ENCODE assay signal across 28 cellular contexts in genomic region chr1:20141001-20141400, GRCh38. TPM values are rescaled to one million over a fixed set of nuclear protein-coding genes. Genes with fewer than 3 reads are reported as not detected.
"Had no signal": no experiment of that assay in that cellular context is flagged by ENCODE, and none has a peak within 500 bp of the region (broad histone marks: within the 10 kb centered on the region; RNA-seq: fewer than 3 reads in every experiment).

No MANE protein-coding gene starts in this region.

- H3K4me3 ChIP-seq: cardiac muscle cell, SK-N-MC had no signal

- ATAC-seq: activated T-cell treated with anti-CD3 and anti-CD28 coated beads, Interleukin-2, amount 50 U/mL, for 4 hours; T-cell had no signal

- H3K27me3 ChIP-seq: brain microvascular endothelial cell, cardiac muscle cell had no signal

- H3K27ac ChIP-seq: brain microvascular endothelial cell, cardiac muscle cell, SK-N-MC had no signal

- H3K36me3 ChIP-seq: brain microvascular endothelial cell, cardiac muscle cell had no signal

- FAIRE-seq: TTC549 had no signal

- DNase-seq: activated CD4-positive, alpha-beta memory T cell treated with anti-CD3 and anti-CD28 coated beads for 36 hours; activated CD4-positive, alpha-beta T cell treated with anti-CD3 and anti-CD28 coated beads, Interleukin-2, amount 10 ng/mL, durations not matched to agents 7 days and 5 days; activated CD4-positive, CD25-positive, alpha-beta regulatory T cell; activated CD8-positive, alpha-beta memory T cell treated with anti-CD3 and anti-CD28 coated beads for 24 hours; activated gamma-delta T cell treated with Interleukin-2 at 50 U/mL for 16 hours; activated naive CD4-positive, alpha-beta T cell treated with anti-CD3 and anti-CD28 coated beads, Interleukin-2, amount 10 ng/mL, durations not matched to agents 7 days and 5 days; activated naive CD8-positive, alpha-beta T cell treated with anti-CD3 and anti-CD28 coated beads for 36 hours; activated T-cell treated with anti-CD3 and anti-CD28 coated beads, Interleukin-2, amount 50 U/mL, for 4 hours; brain microvascular endothelial cell; Kasumi-1; NCI-H1092; NCI-H1417; NCI-H1930; NCI-H2171 treated with DMSO at 0.1 percent for 48 hours; NCI-H226; NCI-H526; NCI-H82; T-cell; T-helper 2 cell; T1000 had no signal

RNA-seq across cellular contexts. Expression of gene PLA2G2F, which starts 1.9 kb away (rescaled TPM):
- total RNA-seq: activated CD4-positive, alpha-beta memory T cell treated with anti-CD3 and anti-CD28 coated beads for 36 hours; activated CD4-positive, alpha-beta T cell treated with anti-CD3 and anti-CD28 coated beads, Interleukin-2, amount 10 ng/mL, durations not matched to agents 7 days and 5 days; activated naive CD8-positive, alpha-beta T cell treated with anti-CD3 and anti-CD28 coated beads for 36 hours; activated T-cell treated with anti-CD3 and anti-CD28 coated beads, Interleukin-2, amount 50 U/mL, for 4 hours; cardiac muscle cell; M059J; NCI-H460; OCI-LY7; RPMI7951; T-cell had no signal
- polyA plus RNA-seq: adipose tissue, cardiac muscle cell had no signal

RNA-seq across cellular contexts. Expression of gene PLA2G2D, which starts 21.7 kb away (rescaled TPM):
- total RNA-seq: activated CD4-positive, alpha-beta T cell treated with anti-CD3 and anti-CD28 coated beads, Interleukin-2, amount 10 ng/mL, durations not matched to agents 7 days and 5 days; activated naive CD8-positive, alpha-beta T cell treated with anti-CD3 and anti-CD28 coated beads for 36 hours; activated T-cell treated with anti-CD3 and anti-CD28 coated beads, Interleukin-2, amount 50 U/mL, for 4 hours; cardiac muscle cell; M059J; NCI-H460; OCI-LY7; RPMI7951; T-cell had no signal
- polyA plus RNA-seq: cardiac muscle cell had no signal

RNA-seq across cellular contexts. Expression of gene UBXN10, which starts 44.9 kb away (rescaled TPM):
- total RNA-seq: M059J, NCI-H460 had no signal

RNA-seq across cellular contexts. Expression of gene PLA2G2C, which starts 45.3 kb away (rescaled TPM):
- total RNA-seq: activated CD4-positive, alpha-beta T cell treated with anti-CD3 and anti-CD28 coated beads, Interleukin-2, amount 10 ng/mL, durations not matched to agents 7 days and 5 days; activated naive CD8-positive, alpha-beta T cell treated with anti-CD3 and anti-CD28 coated beads for 36 hours; activated T-cell treated with anti-CD3 and anti-CD28 coated beads, Interleukin-2, amount 50 U/mL, for 4 hours; cardiac muscle cell; M059J; NCI-H460; RPMI7951 had no signal
- polyA plus RNA-seq: adipose tissue, cardiac muscle cell had no signal
